In genomic region chr16:2149630-2150417, GRCh38 we compare ENCODE assay signal across 1 cellular context.
A peak's percentile ranks its signal among the peaks of the same experiment; 100 is the strongest.
TF ChIP-seq lines count a peak whose summit lies in the region.

No MANE protein-coding gene starts in this region.

TF ChIP-seq in HEK293, 187 proteins besides CTCF, POLR2A, EP300 and RAD21 (continued from another document and continues in another):
- TF ChIP-seq ZNF184 (tag by site-specific recombination; IDR thresholded peaks at IDR 0.05) (no peak), ZNF621 (tag by site-specific recombination; IDR thresholded peaks at IDR 0.05) (no peak), ZNF514 (tag by site-specific recombination; IDR thresholded peaks at IDR 0.05) (no peak), SCRT2 (tag by site-specific recombination; IDR thresholded peaks at IDR 0.05) (0 out of 2 replicates have a peak, but pooled peaks have one; percentile 55), ZNF221 (tag by site-specific recombination; IDR thresholded peaks at IDR 0.05; ENCODE audit: borderline replicate concordance) (no peak), ZNF488 (tag by site-specific recombination; IDR thresholded peaks at IDR 0.05) (no peak), ZSCAN18 (tag by site-specific recombination; IDR thresholded peaks at IDR 0.05) (no peak), SETDB1 (IDR thresholded peaks at IDR 0.05; ENCODE audit: insufficient read length, low read length) (no peak), PRDM1 (tag by site-specific recombination; IDR thresholded peaks at IDR 0.05) (no peak), ZNF629 (tag by site-specific recombination; IDR thresholded peaks at IDR 0.05) (no peak), ZNF704 (tag by site-specific recombination; IDR thresholded peaks at IDR 0.05) (no peak), RBAK (tag by site-specific recombination; IDR thresholded peaks at IDR 0.05) (no peak), ZFP3 (tag by site-specific recombination; IDR thresholded peaks at IDR 0.05; ENCODE audit: low read depth) (no peak), SP3 (tag by site-specific recombination; IDR thresholded peaks at IDR 0.05) (no peak), ZNF266 (tag by site-specific recombination; IDR thresholded peaks at IDR 0.05; ENCODE audit: low read depth) (no peak), ZNF23 (tag by site-specific recombination; IDR thresholded peaks at IDR 0.05; ENCODE audit: borderline replicate concordance) (no peak), HOXD13 (CRISPR knock-in tag; IDR thresholded peaks at IDR 0.05; ENCODE audit: borderline replicate concordance) (no peak), ZNF747 (tag by site-specific recombination; IDR thresholded peaks at IDR 0.05) (no peak), ZNF580 (tag by site-specific recombination; IDR thresholded peaks at IDR 0.05) (no peak), ZNF529 (tag by site-specific recombination; IDR thresholded peaks at IDR 0.05; ENCODE audit: insufficient replicate concordance) (no peak), ZBTB8A (tag by site-specific recombination; IDR thresholded peaks at IDR 0.05) (no peak), ZNF792 (tag by site-specific recombination; IDR thresholded peaks at IDR 0.05) (no peak), ZNF768 (tag by site-specific recombination; IDR thresholded peaks at IDR 0.05) (no peak), GLIS1 (tag by site-specific recombination; IDR thresholded peaks at IDR 0.05) (peak; percentile 73; the same call in 1 of the 2 replicates), REPIN1 (tag by site-specific recombination; IDR thresholded peaks at IDR 0.05; ENCODE audit: low read depth) (no peak), ZNF423 (tag by site-specific recombination; IDR thresholded peaks at IDR 0.05) (no peak), ZNF10 (tag by site-specific recombination; IDR thresholded peaks at IDR 0.05) (no peak), MZF1 (tag by site-specific recombination; IDR thresholded peaks at IDR 0.05; ENCODE audit: borderline replicate concordance) (no peak), ZNF510 (tag by site-specific recombination; IDR thresholded peaks at IDR 0.05; ENCODE audit: insufficient replicate concordance) (no peak), ZBTB49 (tag by site-specific recombination; IDR thresholded peaks at IDR 0.05; ENCODE audit: low read depth) (no peak), ZBTB20 (tag by site-specific recombination; IDR thresholded peaks at IDR 0.05) (peak; percentile 5; the same call in 1 of the 2 replicates), HIC1 (tag by site-specific recombination; IDR thresholded peaks at IDR 0.05) (0 out of 2 replicates have a peak, but pooled peaks have one; percentile 72), ZNF560 (tag by site-specific recombination; IDR thresholded peaks at IDR 0.05; ENCODE audit: borderline replicate concordance) (no peak), ZNF404 (tag by site-specific recombination; IDR thresholded peaks at IDR 0.05) (no peak), ZNF274 (IDR thresholded peaks at IDR 0.05; ENCODE audit: low read length) (no peak), ZNF274 (tag by site-specific recombination; IDR thresholded peaks at IDR 0.05; ENCODE audit: borderline replicate concordance) (no peak), ZNF571 (tag by site-specific recombination; IDR thresholded peaks at IDR 0.05) (no peak), ZNF645 (tag by site-specific recombination; IDR thresholded peaks at IDR 0.05) (no peak), PRDM2 (tag by site-specific recombination; IDR thresholded peaks at IDR 0.05; ENCODE audit: borderline replicate concordance) (no peak), BCL11A (tag by site-specific recombination; IDR thresholded peaks at IDR 0.05; ENCODE audit: low read depth) (no peak), PRDM4 (tag by site-specific recombination; IDR thresholded peaks at IDR 0.05) (no peak), ZNF544 (tag by site-specific recombination; IDR thresholded peaks at IDR 0.05) (no peak), KLF17 (tag by site-specific recombination; IDR thresholded peaks at IDR 0.05) (no peak), SP2 (tag by site-specific recombination; IDR thresholded peaks at IDR 0.05) (no peak), ZNF416 (tag by site-specific recombination; IDR thresholded peaks at IDR 0.05) (no peak), ZNF837 (tag by site-specific recombination; IDR thresholded peaks at IDR 0.05) (no peak), ZNF670 (tag by site-specific recombination; IDR thresholded peaks at IDR 0.05; ENCODE audit: low read depth) (no peak)
